Comparison of ENCODE assay signal across 1 cellular context in genomic region chr17:4588862-4589625, GRCh38.
TF ChIP-seq lines count a peak whose summit lies in the region.

No MANE protein-coding gene starts in this region.

TF ChIP-seq in H1, 55 proteins besides CTCF, POLR2A, EP300 and RAD21:
- no peak for TF ChIP-seq HDAC6 (IDR thresholded peaks at IDR 0.05; ENCODE audit: low read depth, low read length)
- TF ChIP-seq BACH1 (IDR thresholded peaks at IDR 0.05; ENCODE audit: low read length) = no peak
- no peak for TF ChIP-seq JUND (IDR thresholded peaks at IDR 0.05; ENCODE audit: low read length)
- no peak for TF ChIP-seq SUZ12 (IDR thresholded peaks at IDR 0.05; ENCODE audit: low read length)
- no peak for TF ChIP-seq NANOG (IDR thresholded peaks at IDR 0.05; ENCODE audit: insufficient read depth, low read depth, low read length, poor library complexity, severe bottlenecking)
- no peak for TF ChIP-seq SP4 (IDR thresholded peaks at IDR 0.05; ENCODE audit: low read length)
- TF ChIP-seq CEBPB (IDR thresholded peaks at IDR 0.05; ENCODE audit: low read depth, low read length) = no peak
- TF ChIP-seq KDM4A (IDR thresholded peaks at IDR 0.05; ENCODE audit: low read depth, low read length, severe bottlenecking) = no peak
- no peak for TF ChIP-seq RBBP5 (IDR thresholded peaks at IDR 0.05; ENCODE audit: borderline replicate concordance, low read depth, low read length)
- no peak for TF ChIP-seq HDAC2 (IDR thresholded peaks at IDR 0.05; ENCODE audit: borderline replicate concordance in 1 of 2, low read depth in 2 of 2, low read length in 2 of 2)
- TF ChIP-seq, protein P1, sequence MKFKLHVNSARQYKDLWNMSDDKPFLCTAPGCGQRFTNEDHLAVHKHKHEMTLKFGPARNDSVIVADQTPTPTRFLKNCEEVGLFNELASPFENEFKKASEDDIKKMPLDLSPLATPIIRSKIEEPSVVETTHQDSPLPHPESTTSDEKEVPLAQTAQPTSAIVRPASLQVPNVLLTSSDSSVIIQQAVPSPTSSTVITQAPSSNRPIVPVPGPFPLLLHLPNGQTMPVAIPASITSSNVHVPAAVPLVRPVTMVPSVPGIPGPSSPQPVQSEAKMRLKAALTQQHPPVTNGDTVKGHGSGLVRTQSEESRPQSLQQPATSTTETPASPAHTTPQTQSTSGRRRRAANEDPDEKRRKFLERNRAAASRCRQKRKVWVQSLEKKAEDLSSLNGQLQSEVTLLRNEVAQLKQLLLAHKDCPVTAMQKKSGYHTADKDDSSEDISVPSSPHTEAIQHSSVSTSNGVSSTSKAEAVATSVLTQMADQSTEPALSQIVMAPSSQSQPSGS (IDR thresholded peaks at IDR 0.05; ENCODE audit: low read length) = no peak
